In genomic region chr5:127699416-127699815, GRCh38 we compare ENCODE assay signal across 13 cellular contexts. TPM values are rescaled to one million over a fixed set of nuclear protein-coding genes. Genes with fewer than 3 reads are reported as not detected.
A peak's percentile ranks its signal among the peaks of the same experiment; 100 is the strongest.
DNase-seq lines count a peak whose midpoint lies in the region; ATAC-seq and TF ChIP-seq lines count a peak whose summit lies in the region.
"Had no signal": no experiment of that assay in that cellular context is flagged by ENCODE, and none has a peak within 500 bp of the region (broad histone marks: within the 10 kb centered on the region; RNA-seq: fewer than 3 reads in every experiment).

No MANE protein-coding gene starts in this region.

- ATAC-seq in IMR-90 (ENCODE audit: low read depth) (peak; percentile 45), sciatic nerve (peak; percentile 34), GM18498 (IDR thresholded peaks at IDR 0.05; ENCODE audit: unreplicated experiment) (no peak)
- no peak for ATAC-seq in effector memory CD8-positive, alpha-beta T cell (replicated peaks)

- H3K27me3 ChIP-seq in IMR-90 (ENCODE audit: control insufficient read depth, insufficient read depth, low read length) (no peaks in the 10 kb centered on the region), mesendoderm (ENCODE audit: insufficient read depth, low read length, poor library complexity) (no peaks in the 10 kb centered on the region), A673 (replicated peaks; ENCODE audit: insufficient read depth, low read depth, low read length, poor library complexity) (peaks cover 64% of the 10 kb centered on the region)

- no peak overlapping the region for H3K23ac ChIP-seq in IMR-90 (ENCODE audit: low read depth, low read length)
- H3K23ac ChIP-seq in mesendoderm (ENCODE audit: low read length) = no peak overlapping the region

- H3K9me3 Mint-ChIP-seq in effector memory CD8-positive, alpha-beta T cell = no peaks in the 10 kb centered on the region

- H3K18ac ChIP-seq in IMR-90 (ENCODE audit: low read depth, low read length) = no peak overlapping the region; the same call in 1 of the 2 replicates
- peak overlapping the region; percentile 23 for H3K18ac ChIP-seq in mesendoderm (ENCODE audit: low read length)

- TF ChIP-seq POLR2A in IMR-90 (IDR thresholded peaks at IDR 0.05; ENCODE audit: low read depth, low read length) = no peak

- peak overlapping the region; percentile 6; the same call in 1 of the 2 replicates for H2BK20ac ChIP-seq in IMR-90 (ENCODE audit: low read depth, low read length)

- no peak overlapping the region for H2BK5ac ChIP-seq in IMR-90 (ENCODE audit: low read depth, low read length, poor library complexity, severe bottlenecking)
- no peak overlapping the region for H2BK5ac ChIP-seq in mesendoderm (ENCODE audit: low read length)

- H4K5ac ChIP-seq in IMR-90 (ENCODE audit: low read depth, low read length) (no peak overlapping the region), mesendoderm (ENCODE audit: low read length) (no peak overlapping the region)

- no peak overlapping the region for H3K27ac ChIP-seq in IMR-90 (ENCODE audit: insufficient read depth, low read length)
- H3K27ac ChIP-seq in mesendoderm (ENCODE audit: low read depth, low read length) = no peak overlapping the region
- H3K27ac ChIP-seq in A673 (ENCODE audit: low read depth, low read length, poor library complexity, severe bottlenecking) = no peak overlapping the region

- H3K56ac ChIP-seq in IMR-90 (ENCODE audit: extremely low read depth, insufficient read depth, low read length) (no peak overlapping the region), mesendoderm (ENCODE audit: low read length) (no peak overlapping the region)

- peaks cover 0 to 2% of the 10 kb centered on the region in 2 donors for H3K4me1 Mint-ChIP-seq in effector memory CD8-positive, alpha-beta T cell (ENCODE audit: low read depth in 2 of 2)
- H3K4me1 Mint-ChIP-seq: CD4-positive, alpha-beta memory T cell had no signal

- no peaks in the 10 kb centered on the region for H3K9me1 ChIP-seq in IMR-90 (ENCODE audit: insufficient read depth, low read length)

- H3K27me3 Mint-ChIP-seq in effector memory CD8-positive, alpha-beta T cell = peaks cover 5 to 9% of the 10 kb centered on the region in 2 donors

- TF ChIP-seq RAD21 in IMR-90 (IDR thresholded peaks at IDR 0.05; ENCODE audit: low read length) = no peak

- H2BK15ac ChIP-seq in IMR-90 (ENCODE audit: low read depth, low read length) (0 out of 3 replicates have a peak overlapping the region, but pooled peaks have one; percentile 74), mesendoderm (replicated peaks; ENCODE audit: low read depth) (no peak overlapping the region)

- H3K4me2 ChIP-seq in IMR-90 (ENCODE audit: low read depth, low read length) = peak overlapping the region; percentile 10; the same call in 1 of the 2 replicates
- no peak overlapping the region for H3K4me2 ChIP-seq in mesendoderm (ENCODE audit: low read length)

- H2AK5ac ChIP-seq in IMR-90 (ENCODE audit: low read depth, low read length) (no peak overlapping the region), mesendoderm (ENCODE audit: low read length) (no peak overlapping the region)

- H3K9ac ChIP-seq in IMR-90 (ENCODE audit: low read depth, low read length) (no peak overlapping the region), mesendoderm (ENCODE audit: low read length) (no peak overlapping the region)

- dilution Hi-C loops in IMR-90 (cut with HindIII; ENCODE audit: low sequenced_read_pairs, unreplicated experiment) = no loop called here

- H3K27ac Mint-ChIP-seq in effector memory CD8-positive, alpha-beta T cell = no peak overlapping the region
- H3K27ac Mint-ChIP-seq: CD4-positive, alpha-beta memory T cell had no signal

- no peak overlapping the region for H3K4ac ChIP-seq in IMR-90 (ENCODE audit: low read depth, low read length)
- H3K4ac ChIP-seq in mesendoderm (ENCODE audit: low read depth, low read length) = no peak overlapping the region

- H3K9me3 ChIP-seq in IMR-90 (ENCODE audit: control insufficient read depth, insufficient read depth, low read length) = no peaks in the 10 kb centered on the region
- no peaks in the 10 kb centered on the region for H3K9me3 ChIP-seq in A673 (ENCODE audit: low read depth, low read length, poor library complexity, severe bottlenecking)
- H3K9me3 ChIP-seq: BE2C had no signal

- H3K4me1 ChIP-seq in IMR-90 (ENCODE audit: control insufficient read depth, insufficient read depth, low read length) = peaks cover 6% of the 10 kb centered on the region; the same call in 1 of the 2 replicates
- no peaks in the 10 kb centered on the region for H3K4me1 ChIP-seq in mesendoderm (ENCODE audit: control insufficient read depth, low read depth, low read length)
- no peaks in the 10 kb centered on the region for H3K4me1 ChIP-seq in A673 (ENCODE audit: insufficient read depth, low read length, poor library complexity, severe bottlenecking)
- H3K4me1 ChIP-seq: BE2C had no signal

- no CpG with 5 or more reads among the region's 5 CpGs for WGBS in IMR-90 (ENCODE audit: extremely low coverage in 2 of 2, insufficient read length in 1 of 2), 2 experiments
- WGBS in mesendoderm (ENCODE audit: extremely low coverage, insufficient coverage, low lambda C conversion rate) = no CpG with 5 or more reads among the region's 5 CpGs

- no peak overlapping the region for H3K4me3 ChIP-seq in IMR-90 (ENCODE audit: insufficient read depth, low read depth, low read length)
- no peak overlapping the region for H3K4me3 ChIP-seq in choroid plexus epithelial cell (ENCODE audit: low read depth, low read length)
- no peak overlapping the region for H3K4me3 ChIP-seq in mesendoderm (ENCODE audit: low read length)
- no peak overlapping the region for H3K4me3 ChIP-seq in A673 (ENCODE audit: low read depth, low read length, poor library complexity, severe bottlenecking)

- no peak overlapping the region for H2AK9ac ChIP-seq in IMR-90 (replicated peaks; ENCODE audit: low read depth, low read length, poor library complexity)

- H4K20me1 ChIP-seq in IMR-90 (ENCODE audit: insufficient read depth, low read length) = no peaks in the 10 kb centered on the region

- H3K14ac ChIP-seq in IMR-90 (replicated peaks; ENCODE audit: low read depth, low read length) = 0 out of 2 replicates have a peak overlapping the region, but pooled peaks have one; percentile 12

- in situ Hi-C loops in IMR-90 (cut with MboI; ENCODE audit: low sequenced_read_pairs) = no loop called here

- POLR2A ChIA-PET in IMR-90 (lab: Charles Lee; ENCODE audit: unreplicated experiment) (no interaction called here), A673 (lab: Charles Lee; ENCODE audit: low non-redundant PET) (no interaction called here)

- no peak overlapping the region for H3K4me3 Mint-ChIP-seq in effector memory CD8-positive, alpha-beta T cell
- H3K4me3 Mint-ChIP-seq: CD4-positive, alpha-beta memory T cell had no signal

- no peak overlapping the region for H4K91ac ChIP-seq in IMR-90 (ENCODE audit: insufficient read depth, low read depth, low read length)

- BruUV-seq in IMR-90 (replicated peaks; lab: Mats Ljungman, UMichigan) (no TSS peak), A673 (replicated peaks; lab: Mats Ljungman, UMichigan) (no TSS peak)

- H2BK120ac ChIP-seq in IMR-90 (ENCODE audit: low read depth, low read length) (no peak overlapping the region), mesendoderm (ENCODE audit: low read depth, low read length) (no peak overlapping the region)

- intact Hi-C loops in IMR-90 (cut with micrococcal nuclease) = no loop called here
- intact Hi-C loops in sciatic nerve (cut with DNase I) = no loop called here
- intact Hi-C loops in A673 (cut with micrococcal nuclease; ENCODE audit: unreplicated experiment) = no loop called here

- H2AFZ ChIP-seq in IMR-90 (replicated peaks; ENCODE audit: low read length, poor library complexity) = no peak overlapping the region

- H4K8ac ChIP-seq in IMR-90 (ENCODE audit: low read depth in 2 of 2, low read length in 2 of 2) (no peak overlapping the region), mesendoderm (ENCODE audit: low read depth, low read length) (no peak overlapping the region)

- H3K79me1 ChIP-seq in IMR-90 (ENCODE audit: low read depth in 1 of 2, low read length in 2 of 2) = no peaks in the 10 kb centered on the region
- H3K79me1 ChIP-seq in mesendoderm (ENCODE audit: low read length) = no peaks in the 10 kb centered on the region

- DNase-seq in IMR-90 (peak; percentile 17), choroid plexus epithelial cell (ENCODE audit: low read depth) (peak; percentile 62), mesendoderm (no peak), sciatic nerve (ENCODE audit: low spot score) (no peak), A673 (ENCODE audit: low spot score) (no peak)
- no peak for DNase-seq in effector memory CD8-positive, alpha-beta T cell
- DNase-seq: BE2C; CD4-positive, alpha-beta memory T cell; DMS79; EL; H7 had no signal

- no peaks in the 10 kb centered on the region for H3K79me2 ChIP-seq in mesendoderm (ENCODE audit: control insufficient read depth, insufficient read depth, low read length)

- H3K36me3 Mint-ChIP-seq in effector memory CD8-positive, alpha-beta T cell (ENCODE audit: insufficient read depth) = no peaks in the 10 kb centered on the region
- H3K36me3 Mint-ChIP-seq: CD4-positive, alpha-beta memory T cell had no signal

- CTCF ChIA-PET in IMR-90 (lab: Yijun Ruan, JAX) (no interaction called here), A673 (lab: Charles Lee) (no interaction called here)

- no peaks in the 10 kb centered on the region for H3K36me3 ChIP-seq in IMR-90 (ENCODE audit: control insufficient read depth, insufficient read depth, low read length)
- no peaks in the 10 kb centered on the region for H3K36me3 ChIP-seq in mesendoderm (ENCODE audit: control insufficient read depth, insufficient read depth, low read length)
- no peaks in the 10 kb centered on the region for H3K36me3 ChIP-seq in A673 (ENCODE audit: insufficient read depth, low read length, poor library complexity, severe bottlenecking)
- H3K36me3 ChIP-seq: BE2C had no signal

- TF ChIP-seq CTCF in IMR-90 (conservative IDR thresholded peaks at IDR 0.05; ENCODE audit: low read depth, low read length) = no peak
- no peak for TF ChIP-seq CTCF in choroid plexus epithelial cell (conservative IDR thresholded peaks at IDR 0.05; ENCODE audit: low read depth, low read length)
- TF ChIP-seq CTCF in A673 (conservative IDR thresholded peaks at IDR 0.05; ENCODE audit: low read depth, low read length) = no peak

RNA-seq across cellular contexts. Expression of gene CCDC192, which starts 3.8 kb away (rescaled TPM):
- total RNA-seq in IMR-90 (2012; rRNA removed) (not detected in 2 replicates), sciatic nerve (1.2 TPM), A673 (2021) (not detected in 2 replicates)
- not detected in 2 replicates for polyA plus RNA-seq in IMR-90 (2012; rRNA removed)
- polyA plus RNA-seq in IMR-90 (2012; cell fraction: cytosol; rRNA removed) = not detected in 2 replicates
- not detected in 2 replicates for polyA plus RNA-seq in IMR-90 (2012; cell fraction: nucleus; rRNA removed; ENCODE audit: low replicate concordance)
- polyA plus RNA-seq in mesendoderm (2013, experiment 1 of 2) = 0.25 TPM
- polyA plus RNA-seq in mesendoderm (2013, experiment 2 of 2) = 0.20 TPM
- total RNA-seq: CD4-positive, alpha-beta memory T cell had no signal
- polyA plus RNA-seq: AG04450; CD4-positive, alpha-beta memory T cell had no signal

RNA-seq across cellular contexts. Expression of gene CTXN3, which starts 50.5 kb away (rescaled TPM):
- total RNA-seq in IMR-90 (2012; rRNA removed) (not detected in 2 replicates), sciatic nerve (not detected), A673 (2021) (not detected in 2 replicates)
- not detected in 2 replicates for polyA plus RNA-seq in IMR-90 (2012; rRNA removed)
- not detected in 2 replicates for polyA plus RNA-seq in IMR-90 (2012; cell fraction: cytosol; rRNA removed)
- polyA plus RNA-seq in IMR-90 (2012; cell fraction: nucleus; rRNA removed; ENCODE audit: low replicate concordance) = not detected in 2 replicates
- not detected for polyA plus RNA-seq in mesendoderm (2013, experiment 1 of 2)
- polyA plus RNA-seq in mesendoderm (2013, experiment 2 of 2) = not detected
- total RNA-seq: CD4-positive, alpha-beta memory T cell; H7 had no signal
- polyA plus RNA-seq: AG04450; CD4-positive, alpha-beta memory T cell had no signal

Comparison
In these comparisons a context has a peak if more than half of its experiments do, and no peak if none do; other contexts are left out.
1. ATAC-seq: peak in IMR-90 (single experiment) and sciatic nerve (single experiment); none in effector memory CD8-positive, alpha-beta T cell (single experiment) and GM18498 (single experiment).
2. DNase-seq: peak in IMR-90 (single experiment) and choroid plexus epithelial cell (single experiment); none in mesendoderm (single experiment), sciatic nerve (single experiment), effector memory CD8-positive, alpha-beta T cell (0 of 3) and A673 (single experiment).